In genomic region chr4:78667337-78667736, GRCh38 we compare ENCODE assay signal across 12 cellular contexts.
A peak's percentile ranks its signal among the peaks of the same experiment; 100 is the strongest.
DNase-seq lines count a peak whose midpoint lies in the region; ATAC-seq, FAIRE-seq and TF ChIP-seq lines count a peak whose summit lies in the region.
"Had no signal": no experiment of that assay in that cellular context is flagged by ENCODE, and none has a peak within 500 bp of the region (broad histone marks: within the 10 kb centered on the region; RNA-seq: fewer than 3 reads in every experiment).

No MANE protein-coding gene starts in this region.

- no peak for TF ChIP-seq POLR2A in GM12891 (IDR thresholded peaks at IDR 0.05; ENCODE audit: low read depth, low read length)
- no peak for TF ChIP-seq POLR2A in erythroblast (IDR thresholded peaks at IDR 0.05; ENCODE audit: low read length)

- no peak for DNase-seq in GM12891 (ENCODE audit: insufficient read length, low spot score)
- DNase-seq in erythroblast (lab: John Stamatoyannopoulos, UW), result peak; percentile 50 to 77
- no peak for DNase-seq in NCI-H1048 (lab: John Stamatoyannopoulos, UW)
- DNase-seq in foreskin melanocyte, result no peak
- DNase-seq in Kasumi-1 (lab: John Stamatoyannopoulos, UW), result no peak
- DNase-seq: cerebellar nuclear complex; EL; stimulated activated CD8-positive, alpha-beta memory T cell treated with anti-CD3 and anti-CD28 coated beads, Interleukin-4, amount 100 ng/mL, for 48 hours had no signal

- peak; percentile 7 for ATAC-seq in GM21529 (IDR thresholded peaks at IDR 0.05; ENCODE audit: unreplicated experiment)
- ATAC-seq in HG03442 (IDR thresholded peaks at IDR 0.05; ENCODE audit: unreplicated experiment), result peak; percentile 18
- no peak for ATAC-seq in HG03439 (IDR thresholded peaks at IDR 0.05; ENCODE audit: unreplicated experiment)
- ATAC-seq: WTC11 had no signal

- FAIRE-seq in GM12891 (lab: Jason Lieb, UNC), result peak; percentile 52

TF ChIP-seq in GM12891, 5 proteins besides CTCF, POLR2A, EP300 and RAD21:
- TF ChIP-seq POLR2AphosphoS5 (IDR thresholded peaks at IDR 0.05; ENCODE audit: low read depth, low read length), result no peak
- no peak for TF ChIP-seq SPI1 (IDR thresholded peaks at IDR 0.05; ENCODE audit: low read depth, low read length)
- TF ChIP-seq TAF1 (IDR thresholded peaks at IDR 0.05; ENCODE audit: low read depth, low read length), result no peak

Comparison
In these comparisons a context has a peak if more than half of its experiments do, and no peak if none do; other contexts are left out.
1. DNase-seq: peak in erythroblast (2 of 2); none in GM12891 (single experiment), NCI-H1048 (single experiment), foreskin melanocyte (single experiment) and Kasumi-1 (0 of 2).